ENCODE assay signal across 17 cellular contexts in the genomic region with DNA sequence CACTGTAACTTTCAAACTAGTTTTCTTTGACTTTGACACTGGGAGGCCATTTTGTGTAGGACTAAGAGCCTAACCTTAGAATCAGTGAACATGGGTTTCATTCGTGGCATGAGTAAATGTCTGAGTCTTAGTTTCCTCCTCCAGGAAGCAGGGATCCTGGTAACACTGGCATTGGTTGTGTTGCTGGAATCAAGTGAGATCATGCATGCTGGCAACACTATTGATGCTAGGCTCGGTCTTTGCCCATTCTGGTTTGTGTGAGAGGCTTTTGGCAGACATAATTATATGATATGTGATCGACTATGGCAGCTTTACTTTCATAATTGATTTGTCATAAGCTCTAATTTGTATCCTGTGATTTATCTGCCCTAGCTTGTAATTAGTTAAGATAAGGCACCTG. TPM values are rescaled to one million over a fixed set of nuclear protein-coding genes. Genes with fewer than 3 reads are reported as not detected.
A peak's percentile ranks its signal among the peaks of the same experiment; 100 is the strongest.
DNase-seq lines count a peak whose midpoint lies in the region; ATAC-seq, FAIRE-seq and TF ChIP-seq lines count a peak whose summit lies in the region.
"Had no signal": no experiment of that assay in that cellular context is flagged by ENCODE, and none has a peak within 500 bp of the region (broad histone marks: within the 10 kb centered on the region; RNA-seq: fewer than 3 reads in every experiment).

No MANE protein-coding gene starts in this region.

- H3K9me3 Mint-ChIP-seq in MCF 10A (ENCODE audit: unreplicated experiment): no peaks in the 10 kb centered on the region
- H3K9me3 Mint-ChIP-seq in CD4-positive, alpha-beta T cell: no peaks in the 10 kb centered on the region
- H3K9me3 Mint-ChIP-seq: activated naive CD4-positive, alpha-beta T cell treated with anti-CD3 and anti-CD28 coated beads, Interleukin-2, amount 10 ng/mL, durations not matched to agents 7 days and 5 days; CD4-positive, CD25-positive, alpha-beta regulatory T cell; HFFc6 had no signal

- ATAC-seq in GM21447 (IDR thresholded peaks at IDR 0.05; ENCODE audit: unreplicated experiment): no peak
- ATAC-seq in CD4-positive, alpha-beta T cell (ENCODE audit: poor library complexity): no peak

- no peaks in the 10 kb centered on the region for H3K9me3 ChIP-seq in mammary epithelial cell (replicated peaks; ENCODE audit: insufficient read depth, low read length)
- no peaks in the 10 kb centered on the region for H3K9me3 ChIP-seq in uterus
- H3K9me3 ChIP-seq in CD4-positive, alpha-beta T cell (ENCODE audit: control insufficient read depth, low read length): no peaks in the 10 kb centered on the region
- H3K9me3 ChIP-seq: ascending aorta, left ventricle myocardium inferior, sigmoid colon had no signal

- H3K4me3 ChIP-seq in mammary epithelial cell (replicated peaks in 1 of 3; ENCODE audit: insufficient read depth in 1 of 3, low read depth in 2 of 3, low read length in 3 of 3) (no peak overlapping the region), bronchial epithelial cell (ENCODE audit: low read depth, low read length) (no peak overlapping the region), uterus (no peak overlapping the region)
- H3K4me3 ChIP-seq: ascending aorta, left ventricle myocardium inferior, sigmoid colon had no signal

- no peak for FAIRE-seq in bronchial epithelial cell (lab: Jason Lieb, UNC)

- no peak overlapping the region for H3K4me3 Mint-ChIP-seq in MCF 10A (ENCODE audit: unreplicated experiment)
- no peak overlapping the region for H3K4me3 Mint-ChIP-seq in CD4-positive, alpha-beta T cell
- H3K4me3 Mint-ChIP-seq: activated naive CD4-positive, alpha-beta T cell treated with anti-CD3 and anti-CD28 coated beads, Interleukin-2, amount 10 ng/mL, durations not matched to agents 7 days and 5 days; CD4-positive, CD25-positive, alpha-beta regulatory T cell; HFFc6 had no signal

- no peak overlapping the region for H3K9ac ChIP-seq in mammary epithelial cell (ENCODE audit: insufficient read depth, low read length)

- no peaks in the 10 kb centered on the region for H4K20me1 ChIP-seq in mammary epithelial cell (ENCODE audit: insufficient read depth, low read length)

- intact Hi-C loops in mammary epithelial cell (cut with micrococcal nuclease) (no loop called here), MCF 10A (cut with micrococcal nuclease) (no loop called here), uterus (cut with DNase I; ENCODE audit: low total_unique reads) (no loop called here)
- intact Hi-C loops in CD4-positive, alpha-beta T cell (cut with DNase I, micrococcal nuclease): no loop called here

- no peaks in the 10 kb centered on the region for H3K36me3 Mint-ChIP-seq in MCF 10A (ENCODE audit: insufficient read depth, unreplicated experiment)
- no peaks in the 10 kb centered on the region for H3K36me3 Mint-ChIP-seq in CD4-positive, alpha-beta T cell (ENCODE audit: low read depth)
- H3K36me3 Mint-ChIP-seq: activated naive CD4-positive, alpha-beta T cell treated with anti-CD3 and anti-CD28 coated beads, Interleukin-2, amount 10 ng/mL, durations not matched to agents 7 days and 5 days; CD4-positive, CD25-positive, alpha-beta regulatory T cell had no signal

- BruUV-seq in mammary epithelial cell (replicated peaks; lab: Mats Ljungman, UMichigan) (no TSS peak), MCF 10A (replicated peaks; lab: Mats Ljungman, UMichigan) (no TSS peak)

- WGBS in mammary epithelial cell (ENCODE audit: low coverage, missing lambda C conversion rate): 59% methylated on average over 3 of the region's 3 CpGs

- in situ Hi-C loops in mammary epithelial cell (cut with MboI; ENCODE audit: low sequenced_read_pairs in 2 of 2): no loop called here

- H3K4me1 Mint-ChIP-seq in MCF 10A (ENCODE audit: insufficient read depth, unreplicated experiment): no peaks in the 10 kb centered on the region
- H3K4me1 Mint-ChIP-seq in CD4-positive, alpha-beta T cell (ENCODE audit: low read depth): no peaks in the 10 kb centered on the region
- H3K4me1 Mint-ChIP-seq: activated naive CD4-positive, alpha-beta T cell treated with anti-CD3 and anti-CD28 coated beads, Interleukin-2, amount 10 ng/mL, durations not matched to agents 7 days and 5 days; CD4-positive, CD25-positive, alpha-beta regulatory T cell had no signal

- TF ChIP-seq POLR2A in uterus (IDR thresholded peaks at IDR 0.05): no peak

- H3K4me2 ChIP-seq in mammary epithelial cell (ENCODE audit: insufficient read depth, low read depth, low read length): no peak overlapping the region

- H3K27ac Mint-ChIP-seq in MCF 10A (ENCODE audit: low read depth, unreplicated experiment): no peak overlapping the region
- no peak overlapping the region for H3K27ac Mint-ChIP-seq in CD4-positive, alpha-beta T cell
- H3K27ac Mint-ChIP-seq: activated naive CD4-positive, alpha-beta T cell treated with anti-CD3 and anti-CD28 coated beads, Interleukin-2, amount 10 ng/mL, durations not matched to agents 7 days and 5 days; CD4-positive, CD25-positive, alpha-beta regulatory T cell; HFFc6 had no signal

- CTCF ChIA-PET in mammary epithelial cell (lab: Charles Lee; ENCODE audit: low non-redundant PET) (no interaction called here), MCF 10A (lab: Yijun Ruan, JAX) (interaction anchor here (0.6 to 1.3 kb wide), 2 partner anchors 93 to 355 kb away, joined by 3 read pairs; no protein-coding TSS in a partner anchor)
- CTCF ChIA-PET in CD4-positive, alpha-beta T cell (lab: Charles Lee): no interaction called here

- TF ChIP-seq CTCF in mammary epithelial cell (conservative IDR thresholded peaks at IDR 0.05 in 1 of 2, IDR thresholded peaks at IDR 0.05 in 1 of 2; ENCODE audit: extremely low read depth in 1 of 2, insufficient read depth in 1 of 2, low read depth in 1 of 2, low read length in 2 of 2): no peak
- TF ChIP-seq CTCF in MCF 10A (IDR thresholded peaks at IDR 0.05; ENCODE audit: unreplicated experiment): no peak
- no peak for TF ChIP-seq CTCF in bronchial epithelial cell (IDR thresholded peaks at IDR 0.05; ENCODE audit: insufficient read depth, low read length, severe bottlenecking)
- TF ChIP-seq CTCF in uterus (IDR thresholded peaks at IDR 0.05): no peak
- no peak for TF ChIP-seq CTCF in CD4-positive, alpha-beta T cell (IDR thresholded peaks at IDR 0.05)

- H3K79me2 ChIP-seq in mammary epithelial cell (ENCODE audit: insufficient read depth, low read length): no peaks in the 10 kb centered on the region

- H3K27me3 ChIP-seq in mammary epithelial cell (ENCODE audit: insufficient read depth, low read length) (no peaks in the 10 kb centered on the region), bronchial epithelial cell (ENCODE audit: control insufficient read depth, insufficient read depth, low read length) (no peaks in the 10 kb centered on the region), uterus (no peaks in the 10 kb centered on the region)
- no peaks in the 10 kb centered on the region for H3K27me3 ChIP-seq in CD4-positive, alpha-beta T cell (ENCODE audit: control insufficient read depth, insufficient read depth, low read length)
- H3K27me3 ChIP-seq: ascending aorta, sigmoid colon had no signal

- DNase-seq in mammary epithelial cell: peak; percentile 25
- no peak for DNase-seq in MCF 10A (ENCODE audit: unreplicated experiment)
- DNase-seq in NCI-H2081 treated with DMSO at 0.1 percent for 48 hours (lab: John Stamatoyannopoulos, UW): peak; percentile 93
- peak; percentile 45 for DNase-seq in bronchial epithelial cell (ENCODE audit: low read depth)
- DNase-seq in uterus: no peak
- no peak for DNase-seq in stimulated activated CD4-positive, alpha-beta T cell treated with anti-CD3 and anti-CD28 coated beads, Interleukin-4, amount 100 ng/mL, for 24 hours
- DNase-seq in CD4-positive, alpha-beta T cell: no peak
- DNase-seq: activated naive CD4-positive, alpha-beta T cell treated with anti-CD3 and anti-CD28 coated beads, Interleukin-2, amount 10 ng/mL, durations not matched to agents 7 days and 5 days; CD4-positive, CD25-positive, alpha-beta regulatory T cell; foreskin fibroblast; HFFc6; left ventricle myocardium inferior; NCI-H524 treated with DMSO at 0.1 percent for 48 hours; sigmoid colon; stimulated activated CD4-positive, alpha-beta T cell treated with anti-CD3 and anti-CD28 coated beads, Interleukin-2, amount 100 ng/mL, for 24 hours had no signal

- no peak overlapping the region for H3K27ac ChIP-seq in mammary epithelial cell (ENCODE audit: insufficient read depth, low read depth, low read length)
- no peak overlapping the region for H3K27ac ChIP-seq in uterus
- H3K27ac ChIP-seq in CD4-positive, alpha-beta T cell (ENCODE audit: low read depth, low read length): no peak overlapping the region
- H3K27ac ChIP-seq: ascending aorta, left ventricle myocardium inferior, sigmoid colon had no signal

- H2AFZ ChIP-seq in mammary epithelial cell (ENCODE audit: low read depth, low read length): peak overlapping the region; percentile 83

- no peaks in the 10 kb centered on the region for H3K4me1 ChIP-seq in mammary epithelial cell (ENCODE audit: insufficient read depth, low read length)
- no peaks in the 10 kb centered on the region for H3K4me1 ChIP-seq in uterus
- H3K4me1 ChIP-seq: ascending aorta, sigmoid colon had no signal

- dilution Hi-C loops in mammary epithelial cell (cut with HindIII; ENCODE audit: low sequenced_read_pairs): no loop called here

- POLR2A ChIA-PET in MCF 10A (lab: Yijun Ruan, JAX): no interaction called here
- POLR2A ChIA-PET in CD4-positive, alpha-beta T cell (lab: Charles Lee): no interaction called here

- no peaks in the 10 kb centered on the region for H3K27me3 Mint-ChIP-seq in MCF 10A (ENCODE audit: insufficient read depth, unreplicated experiment)
- H3K27me3 Mint-ChIP-seq in CD4-positive, alpha-beta T cell: no peaks in the 10 kb centered on the region
- H3K27me3 Mint-ChIP-seq: activated naive CD4-positive, alpha-beta T cell treated with anti-CD3 and anti-CD28 coated beads, Interleukin-2, amount 10 ng/mL, durations not matched to agents 7 days and 5 days; CD4-positive, CD25-positive, alpha-beta regulatory T cell had no signal

- H3K36me3 ChIP-seq in mammary epithelial cell (ENCODE audit: insufficient read depth, low read length) (no peaks in the 10 kb centered on the region), bronchial epithelial cell (ENCODE audit: control insufficient read depth, insufficient read depth, low read length) (no peaks in the 10 kb centered on the region), uterus (no peaks in the 10 kb centered on the region)
- H3K36me3 ChIP-seq: ascending aorta, left ventricle myocardium inferior, sigmoid colon had no signal

RNA-seq across cellular contexts. Expression of gene PPP1R1C, which starts 12.4 kb away (rescaled TPM):
- 1 to 10 TPM; 1.9 to 2.5 TPM for total RNA-seq in mammary epithelial cell
- polyA plus RNA-seq in mammary epithelial cell: 1.9 TPM
- not detected for polyA minus RNA-seq in mammary epithelial cell
- not detected in 2 replicates for total RNA-seq in MCF 10A (2022)
- total RNA-seq in bronchial epithelial cell: 2.1 and 2.7 TPM in 2 replicates
- 10 to 100 TPM in 1 of 4 donors, 1 to 10 TPM in 1, not detected in 2; 1.1 to 27.4 TPM for total RNA-seq in uterus
- not detected for total RNA-seq in CD4-positive, alpha-beta T cell
- total RNA-seq: ascending aorta; CD4-positive, CD25-positive, alpha-beta regulatory T cell; sigmoid colon had no signal
- polyA plus RNA-seq: CD4-positive, CD25-positive, alpha-beta regulatory T cell had no signal

Comparison
In these comparisons a context has a peak if more than half of its experiments do, and no peak if none do; other contexts are left out.
1. DNase-seq: peak in mammary epithelial cell (single experiment), NCI-H2081 treated with DMSO at 0.1 percent for 48 hours (single experiment) and bronchial epithelial cell (single experiment); none in MCF 10A (single experiment), uterus (0 of 2), stimulated activated CD4-positive, alpha-beta T cell treated with anti-CD3 and anti-CD28 coated beads, Interleukin-4, amount 100 ng/mL, for 24 hours (single experiment) and CD4-positive, alpha-beta T cell (0 of 10).